8 cellular contexts compared by ENCODE assay signal in the genomic region with DNA sequence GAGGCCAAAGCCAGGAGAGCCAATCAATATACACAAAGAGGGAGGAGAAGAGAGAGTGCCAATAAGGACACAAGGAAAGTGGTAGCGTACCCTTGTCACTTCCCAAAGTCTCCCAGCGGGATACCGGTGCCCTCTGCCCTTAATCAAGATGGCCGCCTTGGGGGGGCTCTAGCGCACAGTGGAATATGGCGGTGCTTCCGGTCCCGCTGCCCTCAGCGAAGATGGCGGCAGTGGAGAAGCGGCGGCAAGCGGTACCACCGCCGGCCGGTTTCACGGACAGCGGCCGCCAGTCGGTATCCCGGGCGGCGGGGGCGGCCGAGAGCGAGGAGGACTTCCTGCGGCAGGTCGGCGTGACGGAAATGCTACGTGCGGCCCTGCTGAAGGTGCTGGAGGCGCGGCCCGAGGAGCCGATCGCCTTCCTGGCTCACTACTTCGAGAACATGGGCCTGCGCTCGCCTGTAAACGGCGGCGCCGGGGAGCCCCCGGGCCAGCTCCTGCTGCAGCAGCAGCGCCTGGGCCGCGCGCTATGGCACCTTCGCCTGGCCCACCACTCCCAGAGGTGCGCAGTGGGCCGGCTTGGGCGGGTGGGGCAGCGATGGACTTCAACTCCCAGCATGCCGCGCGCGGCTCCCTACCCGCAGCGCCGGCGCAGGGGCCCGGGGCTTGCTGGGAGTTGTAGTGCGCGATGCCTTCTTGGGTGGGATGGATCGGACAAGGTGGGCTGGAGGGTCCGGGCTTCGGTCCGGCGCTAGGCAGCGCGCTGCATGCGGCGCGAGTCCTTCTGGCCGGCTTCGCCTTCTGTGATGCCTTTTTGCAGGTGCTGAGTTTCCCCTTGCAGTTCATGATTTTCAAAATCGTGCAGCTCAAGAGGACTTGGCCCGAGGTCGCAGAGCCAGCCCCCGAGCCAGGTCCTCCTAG. TPM values are rescaled to one million over a fixed set of nuclear protein-coding genes. Genes with fewer than 3 reads are reported as not detected.
DNase-seq lines count a peak whose midpoint lies in the region; ATAC-seq and TF ChIP-seq lines count a peak whose summit lies in the region.

TSS of gene TPGS1 (plus strand) at position 212 of the 918 bp plus-strand sequence. CDS start at position 222, 10 bp downstream.

- no peaks in the 10 kb centered on the region for H3K9me3 Mint-ChIP-seq in memory B cell

- H3K27me3 ChIP-seq in BJ (ENCODE audit: control insufficient read depth, insufficient read depth, low read length), result no peaks in the 10 kb centered on the region
- no peaks in the 10 kb centered on the region for H3K27me3 ChIP-seq in effector memory CD4-positive, alpha-beta T cell (replicated peaks; ENCODE audit: control insufficient read depth, insufficient read depth, low read length, poor library complexity, severe bottlenecking)

- H3K4me3 Mint-ChIP-seq in memory B cell, result peak within 1 kb of the TSS; percentile 99

- peak within 1 kb of the TSS; percentile 97 for H3K27ac Mint-ChIP-seq in memory B cell

- DNase-seq in BJ (ENCODE audit: low read depth) (no peak), NCI-H748 treated with DMSO at 0.1 percent for 48 hours (lab: John Stamatoyannopoulos, UW) (peak; percentile 24), memory B cell (ENCODE audit: low spot score in 2 of 2) (peak in 1 of 2 donors; percentile 88)
- DNase-seq in activated CD8-positive, alpha-beta memory T cell treated with anti-CD3 and anti-CD28 coated beads for 24 hours, result peak; percentile 94
- peak; percentile 61 to 83 (median 71) for DNase-seq in effector memory CD4-positive, alpha-beta T cell
- DNase-seq in stimulated activated CD8-positive, alpha-beta memory T cell treated with anti-CD3 and anti-CD28 coated beads, Interleukin-12 subunit alpha, Interleukin-12 subunit beta, amount 100 ng/mL, for 1 hour (ENCODE audit: low read depth), result peak; percentile 57

- CTCF ChIA-PET in BJ (lab: Yijun Ruan, JAX), result interaction anchor here (0.7 to 2.8 kb wide), 10 partner anchors 10 to 42 kb away, joined by 3 to 16 read pairs (median 6); partner anchors contain the start of genes CDC34 and MADCAM1

- no peaks in the 10 kb centered on the region for H3K9me3 ChIP-seq in effector memory CD4-positive, alpha-beta T cell (ENCODE audit: control insufficient read depth, low read length)

- H3K4me3 ChIP-seq in BJ (ENCODE audit: low read depth, low read length), result peak within 1 kb of the TSS; percentile 98
- H3K4me3 ChIP-seq in effector memory CD4-positive, alpha-beta T cell (ENCODE audit: insufficient read depth, low read depth, low read length, poor library complexity, severe bottlenecking), result peak within 1 kb of the TSS; percentile 82

- no peaks in the 10 kb centered on the region for H3K36me3 Mint-ChIP-seq in memory B cell

- POLR2A ChIA-PET in BJ (lab: Charles Lee), result no interaction called here

- no peaks in the 10 kb centered on the region for H3K36me3 ChIP-seq in BJ (ENCODE audit: control insufficient read depth, insufficient read depth, low read length)
- H3K36me3 ChIP-seq in effector memory CD4-positive, alpha-beta T cell (ENCODE audit: control insufficient read depth, insufficient read depth, low read length), result no peaks in the 10 kb centered on the region

- H3K27me3 Mint-ChIP-seq in memory B cell, result no peaks in the 10 kb centered on the region

- TF ChIP-seq CTCF in BJ (IDR thresholded peaks at IDR 0.05; ENCODE audit: insufficient read depth, low read depth, low read length), result no peak

- peak within 1 kb of the TSS; percentile 91 for H3K27ac ChIP-seq in effector memory CD4-positive, alpha-beta T cell (ENCODE audit: insufficient read depth, low read length, poor library complexity, severe bottlenecking)

- peaks cover 49% of the 10 kb centered on the region for H3K4me1 ChIP-seq in effector memory CD4-positive, alpha-beta T cell (ENCODE audit: control insufficient read depth, insufficient read depth, low read length, poor library complexity, severe bottlenecking)

- peak; percentile 61 for ATAC-seq in HG03354 (IDR thresholded peaks at IDR 0.05; ENCODE audit: poor library complexity, severe bottlenecking, unreplicated experiment)
- peak; percentile 61 for ATAC-seq in memory B cell (ENCODE audit: low read depth)

- TF ChIP-seq POLR2A in GM19099 (IDR thresholded peaks at IDR 0.05; ENCODE audit: extremely low read depth, insufficient read length, low read depth), result peak; percentile 65

- peaks cover 18% of the 10 kb centered on the region for H3K4me1 Mint-ChIP-seq in memory B cell

RNA-seq across cellular contexts. Expression of gene TPGS1, which starts in this region (rescaled TPM):
- 4.5 and 6.8 TPM in 2 replicates for polyA plus RNA-seq in BJ (2011; rRNA removed)
- 1.5 and 1.8 TPM in 2 replicates for polyA minus RNA-seq in BJ (2011; rRNA and poly(A)+ RNA removed)
